9 cellular contexts compared by ENCODE assay signal in genomic region chr2:64455031-64455332, GRCh38. TPM values are rescaled to one million over a fixed set of nuclear protein-coding genes. Genes with fewer than 3 reads are reported as not detected.
DNase-seq lines count a peak whose midpoint lies in the region; ATAC-seq and TF ChIP-seq lines count a peak whose summit lies in the region.
"Had no signal": no experiment of that assay in that cellular context is flagged by ENCODE, and none has a peak within 500 bp of the region (broad histone marks: within the 10 kb centered on the region; RNA-seq: fewer than 3 reads in every experiment).

No MANE protein-coding gene starts in this region.

- peak overlapping the region; percentile 57 for H2BK5ac ChIP-seq in mesenchymal stem cell (ENCODE audit: low read depth, low read length, poor library complexity, severe bottlenecking)

- TF ChIP-seq CTCF in MCF 10A (IDR thresholded peaks at IDR 0.05; ENCODE audit: unreplicated experiment) = no peak

- intact Hi-C loops in MCF 10A (cut with micrococcal nuclease) = no loop called here

- H3K9me3 Mint-ChIP-seq in activated naive CD4-positive, alpha-beta T cell treated with anti-CD3 and anti-CD28 coated beads, Interleukin-2, amount 50 U/mL, for 24 hours = no peaks in the 10 kb centered on the region
- H3K9me3 Mint-ChIP-seq in MCF 10A (ENCODE audit: unreplicated experiment) = no peaks in the 10 kb centered on the region

- H3K18ac ChIP-seq in mesenchymal stem cell (ENCODE audit: low read depth in 1 of 2, low read length in 2 of 2) = peak overlapping the region; percentile 95 to 97

- DNase-seq in activated naive CD4-positive, alpha-beta T cell treated with Interleukin-2 at 50 U/mL for 16 hours = no peak
- DNase-seq in MCF 10A (ENCODE audit: unreplicated experiment) (no peak), mesenchymal stem cell (no peak), NCI-H2081 treated with DMSO at 0.1 percent for 48 hours (lab: John Stamatoyannopoulos, UW) (no peak), AML-193 (lab: John Stamatoyannopoulos, UW) (no peak)
- DNase-seq: NCI-H1417 treated with DMSO at 0.1 percent for 48 hours had no signal

- H2BK15ac ChIP-seq in mesenchymal stem cell (ENCODE audit: low read depth, poor library complexity, severe bottlenecking) = peak overlapping the region; percentile 90

- H2BK12ac ChIP-seq in mesenchymal stem cell (ENCODE audit: low read length in 2 of 2) = peak overlapping the region in 1 of 2 experiments; percentile 42

- no peaks in the 10 kb centered on the region for H3K36me3 Mint-ChIP-seq in activated naive CD4-positive, alpha-beta T cell treated with anti-CD3 and anti-CD28 coated beads, Interleukin-2, amount 50 U/mL, for 24 hours
- H3K36me3 Mint-ChIP-seq in MCF 10A (ENCODE audit: insufficient read depth, unreplicated experiment) = peaks cover 15% of the 10 kb centered on the region

- H3K27ac Mint-ChIP-seq in activated naive CD4-positive, alpha-beta T cell treated with anti-CD3 and anti-CD28 coated beads, Interleukin-2, amount 50 U/mL, for 24 hours = no peak overlapping the region
- no peak overlapping the region for H3K27ac Mint-ChIP-seq in MCF 10A (ENCODE audit: low read depth, unreplicated experiment)

- H3K4me1 ChIP-seq in mesenchymal stem cell (ENCODE audit: control insufficient read depth, insufficient read depth, low read depth, low read length) (peaks cover 10% of the 10 kb centered on the region), urinary bladder (ENCODE audit: insufficient read depth) (no peaks in the 10 kb centered on the region)

- CTCF ChIA-PET in MCF 10A (lab: Yijun Ruan, JAX) = interaction anchor here (1.3 to 4.0 kb wide), 2 partner anchors 9 to 33 kb away, joined by 4 to 15 read pairs; no protein-coding TSS in a partner anchor

- peak overlapping the region; percentile 95 for H2AFZ ChIP-seq in mesenchymal stem cell (ENCODE audit: low read depth, low read length)

- peak overlapping the region in 1 of 2 experiments; percentile 96 for H3K4ac ChIP-seq in mesenchymal stem cell (ENCODE audit: low read depth in 1 of 2, low read length in 2 of 2)

- H3K4me1 Mint-ChIP-seq in activated naive CD4-positive, alpha-beta T cell treated with anti-CD3 and anti-CD28 coated beads, Interleukin-2, amount 50 U/mL, for 24 hours = peaks cover 6% of the 10 kb centered on the region
- H3K4me1 Mint-ChIP-seq in MCF 10A (ENCODE audit: insufficient read depth, unreplicated experiment) = peaks cover 16% of the 10 kb centered on the region

- H3K9me3 ChIP-seq in mesenchymal stem cell (ENCODE audit: control insufficient read depth, low read length) = no peaks in the 10 kb centered on the region

- H3K9ac ChIP-seq in mesenchymal stem cell (ENCODE audit: low read length) = peak overlapping the region; percentile 68

- H2BK120ac ChIP-seq in mesenchymal stem cell (ENCODE audit: low read depth, low read length) = no peak overlapping the region

- peak overlapping the region; percentile 94 for H4K8ac ChIP-seq in mesenchymal stem cell (ENCODE audit: low read length)

- H4K91ac ChIP-seq in mesenchymal stem cell (ENCODE audit: low read length) = peak overlapping the region; percentile 89

- no peak for ATAC-seq in HG03571 (IDR thresholded peaks at IDR 0.05; ENCODE audit: unreplicated experiment)

- WGBS in mesenchymal stem cell = 8% methylated on average over 10 of the region's 10 CpGs
- 23% methylated on average over 10 of the region's 10 CpGs for WGBS in urinary bladder

- H3K36me3 ChIP-seq in mesenchymal stem cell (ENCODE audit: control insufficient read depth in 1 of 2, insufficient read depth in 2 of 2, low read depth in 1 of 2, low read length in 2 of 2) (peaks cover 4 to 20% of the 10 kb centered on the region in 2 experiments), urinary bladder (ENCODE audit: insufficient read depth) (no peaks in the 10 kb centered on the region)

- no peak overlapping the region for H3K23ac ChIP-seq in mesenchymal stem cell (ENCODE audit: low read length in 2 of 2)

- H3K4me3 ChIP-seq in mesenchymal stem cell (ENCODE audit: insufficient read depth in 1 of 2, low read depth in 1 of 2, low read length in 2 of 2) (peak overlapping the region; percentile 76 to 77), urinary bladder (ENCODE audit: low read depth, low read length) (peak overlapping the region; percentile 91)

- no TSS peak for BruUV-seq in MCF 10A (replicated peaks; lab: Mats Ljungman, UMichigan)

- peaks cover 5% of the 10 kb centered on the region for H3K27me3 Mint-ChIP-seq in activated naive CD4-positive, alpha-beta T cell treated with anti-CD3 and anti-CD28 coated beads, Interleukin-2, amount 50 U/mL, for 24 hours
- no peaks in the 10 kb centered on the region for H3K27me3 Mint-ChIP-seq in MCF 10A (ENCODE audit: insufficient read depth, unreplicated experiment)

- H3K27ac ChIP-seq in mesenchymal stem cell (ENCODE audit: low read length, poor library complexity, severe bottlenecking) (no peak overlapping the region), urinary bladder (ENCODE audit: low read depth) (no peak overlapping the region)

- H3K79me1 ChIP-seq in mesenchymal stem cell (replicated peaks; ENCODE audit: low read length, poor library complexity, severe bottlenecking) = peaks cover 7% of the 10 kb centered on the region

- peak overlapping the region; percentile 80 for H3K4me3 Mint-ChIP-seq in activated naive CD4-positive, alpha-beta T cell treated with anti-CD3 and anti-CD28 coated beads, Interleukin-2, amount 50 U/mL, for 24 hours
- H3K4me3 Mint-ChIP-seq in MCF 10A (ENCODE audit: unreplicated experiment) = peak overlapping the region; percentile 75

- no peaks in the 10 kb centered on the region for H3K27me3 ChIP-seq in mesenchymal stem cell (ENCODE audit: control insufficient read depth in 1 of 2, insufficient read depth in 1 of 2, low read length in 2 of 2)

- peak overlapping the region; percentile 78 for H3K4me2 ChIP-seq in mesenchymal stem cell (ENCODE audit: low read length, poor library complexity, severe bottlenecking)

- POLR2A ChIA-PET in MCF 10A (lab: Yijun Ruan, JAX) = interaction anchor here (1.3 kb wide), 1 partner anchor 69 kb away, joined by 5 read pairs; the partner anchor contains the start of gene AFTPH

- peak overlapping the region in 1 of 2 experiments; percentile 93 for H3K14ac ChIP-seq in mesenchymal stem cell (ENCODE audit: low read length in 2 of 2)

- peak overlapping the region; percentile 36 for H2AK5ac ChIP-seq in mesenchymal stem cell (ENCODE audit: low read length, severe bottlenecking)

RNA-seq across cellular contexts. Expression of gene LGALSL, which starts 1.0 kb away (rescaled TPM):
- total RNA-seq in MCF 10A (2022) (11.4 and 13.5 TPM in 2 replicates), urinary bladder (20.6 TPM)
- 8.2 TPM for polyA plus RNA-seq in mesenchymal stem cell (2013, experiment 1 of 2)
- polyA plus RNA-seq in mesenchymal stem cell (2013, experiment 2 of 2) = 9.2 TPM
- 4.7 TPM for polyA plus RNA-seq in urinary bladder
